12 cellular contexts compared by ENCODE assay signal in the genomic region with DNA sequence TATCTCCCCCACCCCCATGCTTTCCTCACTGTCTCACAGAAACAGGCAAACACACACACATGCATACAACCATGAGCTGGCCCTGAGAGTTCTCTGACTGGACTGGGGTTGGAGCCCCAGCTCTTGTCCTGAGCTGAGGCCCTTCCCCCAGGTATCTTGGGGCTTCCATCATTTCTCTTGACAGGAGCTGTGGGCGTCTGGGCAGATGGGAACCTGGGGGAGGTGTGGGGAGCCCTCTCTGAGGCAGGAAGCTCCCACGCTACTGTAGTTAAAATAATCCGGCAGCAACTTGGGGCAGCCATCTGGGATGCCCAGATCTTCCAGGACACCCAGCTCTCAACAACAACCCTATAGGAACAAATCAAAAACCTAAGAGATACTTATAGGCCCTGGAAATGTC. TPM values are rescaled to one million over a fixed set of nuclear protein-coding genes. Genes with fewer than 3 reads are reported as not detected.
DNase-seq lines count a peak whose midpoint lies in the region; TF ChIP-seq lines count a peak whose summit lies in the region.
"Had no signal": no experiment of that assay in that cellular context is flagged by ENCODE, and none has a peak within 500 bp of the region (broad histone marks: within the 10 kb centered on the region; RNA-seq: fewer than 3 reads in every experiment).

No MANE protein-coding gene starts in this region.

- H3K4me1 ChIP-seq in NT2/D1 (ENCODE audit: insufficient read depth, insufficient read length) (peaks cover 28% of the 10 kb centered on the region), PC-9 (replicated peaks; ENCODE audit: insufficient read depth) (peaks cover 13% of the 10 kb centered on the region)

- TF ChIP-seq CTCF in chondrocyte (IDR thresholded peaks at IDR 0.05), result no peak
- TF ChIP-seq CTCF in PC-9 (conservative IDR thresholded peaks at IDR 0.05), result no peak

- no peaks in the 10 kb centered on the region for H3K9me3 Mint-ChIP-seq in activated naive CD4-positive, alpha-beta T cell treated with anti-CD3 and anti-CD28 coated beads, Interleukin-2, amount 50 U/mL, for 24 hours
- no peaks in the 10 kb centered on the region for H3K9me3 Mint-ChIP-seq in chondrocyte (ENCODE audit: low read depth)

- peak overlapping the region; percentile 60 for H3K27ac Mint-ChIP-seq in activated naive CD4-positive, alpha-beta T cell treated with anti-CD3 and anti-CD28 coated beads, Interleukin-2, amount 50 U/mL, for 24 hours
- H3K27ac Mint-ChIP-seq in chondrocyte (ENCODE audit: unreplicated experiment), result peak overlapping the region; percentile 51

- H3K9me2 ChIP-seq in PC-9 (ENCODE audit: insufficient read depth), result no peaks in the 10 kb centered on the region

- H3F3A ChIP-seq in PC-9 (ENCODE audit: insufficient read depth, low read depth), result no peaks in the 10 kb centered on the region; the same call in 1 of the 2 replicates

- no peaks in the 10 kb centered on the region for H3K36me3 Mint-ChIP-seq in activated naive CD4-positive, alpha-beta T cell treated with anti-CD3 and anti-CD28 coated beads, Interleukin-2, amount 50 U/mL, for 24 hours
- no peaks in the 10 kb centered on the region for H3K36me3 Mint-ChIP-seq in chondrocyte (ENCODE audit: low read depth)

- H3K4me1 Mint-ChIP-seq in activated naive CD4-positive, alpha-beta T cell treated with anti-CD3 and anti-CD28 coated beads, Interleukin-2, amount 50 U/mL, for 24 hours, result peaks cover 45% of the 10 kb centered on the region
- peaks cover 32% of the 10 kb centered on the region for H3K4me1 Mint-ChIP-seq in chondrocyte (ENCODE audit: low read depth)

- BruUV-seq in PC-9 (replicated peaks; lab: Mats Ljungman, UMichigan), result no TSS peak

- POLR2A ChIA-PET in PC-9 (lab: Charles Lee; ENCODE audit: unreplicated experiment), result no interaction called here

- CTCF ChIA-PET in PC-9 (lab: Charles Lee), result interaction anchor here (0.6 to 1.3 kb wide), 3 partner anchors 11 to 322 kb away, joined by 3 to 5 read pairs (median 4); no protein-coding TSS in a partner anchor

- no peak for DNase-seq in activated naive CD4-positive, alpha-beta T cell treated with anti-CD3 and anti-CD28 coated beads, Interleukin-2, amount 50 U/mL, for 16 hours
- no peak for DNase-seq in NT2/D1 (ENCODE audit: low read depth, low spot score)
- no peak for DNase-seq in chondrocyte (ENCODE audit: low spot score)
- DNase-seq in substantia nigra (lab: John Stamatoyannopoulos, UW), result no peak
- no peak for DNase-seq in PC-9
- DNase-seq in AML-193 (lab: John Stamatoyannopoulos, UW), result no peak
- DNase-seq in glomerular visceral epithelial cell (ENCODE audit: extremely low spot score), result no peak
- DNase-seq: heart right ventricle, left ventricle myocardium superior, NCI-H2029 had no signal

- H3K9me3 ChIP-seq in NT2/D1 (ENCODE audit: insufficient read depth, low read length) (no peaks in the 10 kb centered on the region), PC-9 (ENCODE audit: insufficient read depth, low read depth) (no peaks in the 10 kb centered on the region)
- H3K9me3 ChIP-seq: ascending aorta, heart right ventricle had no signal

- no peaks in the 10 kb centered on the region for H4K20me1 ChIP-seq in PC-9 (ENCODE audit: insufficient read depth)

- intact Hi-C loops in PC-9 (cut with micrococcal nuclease; ENCODE audit: unreplicated experiment), result no loop called here

- no peak overlapping the region for H3K4me3 ChIP-seq in NT2/D1 (ENCODE audit: insufficient read length, low read depth)
- no peak overlapping the region for H3K4me3 ChIP-seq in PC-9
- H3K4me3 ChIP-seq: ascending aorta, heart right ventricle had no signal

- H3K9ac ChIP-seq in NT2/D1 (ENCODE audit: insufficient read length, low read depth), result peak overlapping the region; percentile 17

- H3K27ac ChIP-seq in substantia nigra (ENCODE audit: low read depth, low read length, poor library complexity, severe bottlenecking) (peak overlapping the region; percentile 77), PC-9 (no peak overlapping the region)

- no peaks in the 10 kb centered on the region for H3K36me3 ChIP-seq in NT2/D1 (ENCODE audit: insufficient read depth, insufficient read length, low read length)
- no peaks in the 10 kb centered on the region for H3K36me3 ChIP-seq in PC-9 (ENCODE audit: low read depth)
- H3K36me3 ChIP-seq: ascending aorta, heart right ventricle had no signal

- H2AFZ ChIP-seq in PC-9, result no peak overlapping the region

- no peaks in the 10 kb centered on the region for H3K79me2 ChIP-seq in PC-9 (ENCODE audit: low read depth)

- H3K27me3 Mint-ChIP-seq in activated naive CD4-positive, alpha-beta T cell treated with anti-CD3 and anti-CD28 coated beads, Interleukin-2, amount 50 U/mL, for 24 hours, result no peaks in the 10 kb centered on the region
- no peaks in the 10 kb centered on the region for H3K27me3 Mint-ChIP-seq in chondrocyte (ENCODE audit: low read depth)

- H3K4me3 Mint-ChIP-seq in activated naive CD4-positive, alpha-beta T cell treated with anti-CD3 and anti-CD28 coated beads, Interleukin-2, amount 50 U/mL, for 24 hours, result peak overlapping the region; percentile 8
- no peak overlapping the region for H3K4me3 Mint-ChIP-seq in chondrocyte (ENCODE audit: unreplicated experiment)

- peaks cover 15% of the 10 kb centered on the region for H3K27me3 ChIP-seq in NT2/D1 (ENCODE audit: insufficient read depth, insufficient read length)
- H3K27me3 ChIP-seq in PC-9 (ENCODE audit: insufficient read depth, low read depth), result 0 out of 2 replicates have a peak, but pooled peaks cover 3% of the 10 kb centered on the region
- H3K27me3 ChIP-seq: ascending aorta had no signal

- H3K4me2 ChIP-seq in PC-9, result no peak overlapping the region

RNA-seq across cellular contexts. Expression of a gene that starts 2.7 kb away (rescaled TPM):
- total RNA-seq in chondrocyte (1.1 to 2.6 TPM (median 2.6 TPM) in 3 replicates), PC-9 (2021) (1.9 and 3.7 TPM in 2 replicates)
